Comparison of ENCODE assay signal across 15 cellular contexts in the genomic region with DNA sequence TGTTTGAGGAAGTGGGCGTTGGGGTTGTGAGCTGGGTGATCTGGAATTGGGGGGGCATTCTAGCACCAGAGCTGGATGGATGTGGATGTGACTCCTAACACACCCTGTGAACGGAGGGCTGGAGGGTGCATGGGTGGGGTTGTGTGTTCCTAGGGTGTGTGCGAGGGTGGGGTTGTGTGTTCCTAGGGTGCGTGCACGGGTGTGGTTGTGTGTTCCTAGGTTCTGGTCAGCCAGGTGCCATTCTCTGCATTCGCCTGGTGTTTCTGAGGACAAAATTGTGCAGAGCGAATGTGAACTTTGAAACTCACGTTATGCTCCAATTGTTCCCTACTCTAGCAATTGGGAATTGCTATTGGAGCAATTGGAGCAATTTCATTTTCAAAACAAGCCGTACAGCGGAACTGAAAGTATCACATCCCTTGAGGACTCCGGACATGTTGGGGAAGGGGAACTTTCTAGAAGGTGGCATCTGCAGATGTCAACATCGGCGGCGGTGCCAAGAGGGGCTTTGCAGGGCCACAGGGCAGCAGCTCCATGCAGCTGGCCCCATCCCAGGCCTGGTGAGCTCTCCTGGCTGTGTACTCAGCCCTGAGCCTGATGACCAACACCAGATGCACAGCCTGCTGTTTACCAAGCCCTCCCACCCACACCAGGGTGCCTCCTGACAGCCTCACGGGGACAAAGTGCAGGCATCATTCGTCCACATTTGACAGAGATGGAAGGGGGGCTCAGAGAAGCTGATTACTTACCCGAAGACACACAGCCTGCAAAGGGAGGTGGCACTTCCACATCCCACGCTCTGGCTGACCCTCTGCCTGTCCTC.
DNase-seq lines count a peak whose midpoint lies in the region; ATAC-seq and TF ChIP-seq lines count a peak whose summit lies in the region.
"Had no signal": no experiment of that assay in that cellular context is flagged by ENCODE, and none has a peak within 500 bp of the region (broad histone marks: within the 10 kb centered on the region; RNA-seq: fewer than 3 reads in every experiment).

No MANE protein-coding gene starts in this region.

- H3K36me3 Mint-ChIP-seq in naive thymus-derived CD4-positive, alpha-beta T cell = peaks cover 0 to 3% (median 0%) of the 10 kb centered on the region in 5 donors
- H3K36me3 Mint-ChIP-seq: immature natural killer cell had no signal

- peaks cover 0 to 18% (median 9%) of the 10 kb centered on the region in 5 donors for H3K27me3 Mint-ChIP-seq in naive thymus-derived CD4-positive, alpha-beta T cell

- H3K27ac Mint-ChIP-seq in naive thymus-derived CD4-positive, alpha-beta T cell = no peak overlapping the region
- H3K27ac Mint-ChIP-seq: activated T-helper 2 cell treated with anti-CD3 and anti-CD28 coated beads, Interferon-gamma antibody, Interleukin-2, Interleukin-4, amounts not matched to agents 10 μg/mL and 5 μg/mL and 100 μg/mL, durations not matched to agents 14 hours and 24 hours and 36 hours; immature natural killer cell; stimulated activated naive B cell treated with anti-CD40 and anti-IgM and Interleukin-4, amounts not matched to agents 10 μg/mL and 1 μg/mL and 100 μg/mL, for 72 hours had no signal

- peaks cover 0 to 3% (median 0%) of the 10 kb centered on the region in 7 donors for H3K4me1 Mint-ChIP-seq in naive thymus-derived CD4-positive, alpha-beta T cell
- H3K4me1 Mint-ChIP-seq: immature natural killer cell had no signal

- ATAC-seq in naive thymus-derived CD4-positive, alpha-beta T cell = peak; percentile 32
- ATAC-seq in body of pancreas (no peak), HG03280 (IDR thresholded peaks at IDR 0.05; ENCODE audit: unreplicated experiment) (no peak)
- ATAC-seq: stimulated activated naive B cell treated with anti-CD40 and anti-IgM and Interleukin-4, amounts not matched to agents 10 μg/mL and 1 μg/mL and 100 μg/mL, for 72 hours had no signal

- H3K27me3 ChIP-seq in BLaER1 treated with 17β-estradiol and CSF1 and Interleukin-3, amounts not matched to agents 10 nM and 100 nM = no peaks in the 10 kb centered on the region
- H3K27me3 ChIP-seq in naive thymus-derived CD4-positive, alpha-beta T cell (ENCODE audit: control insufficient read depth in 2 of 2, insufficient read depth in 2 of 2, low read length in 2 of 2) = no peaks in the 10 kb centered on the region
- no peaks in the 10 kb centered on the region for H3K27me3 ChIP-seq in body of pancreas
- H3K27me3 ChIP-seq: uterus had no signal

- peaks cover 23 to 28% (median 26%) of the 10 kb centered on the region in 11 experiments for H3K9me3 ChIP-seq in BLaER1 treated with 17β-estradiol and CSF1 and Interleukin-3, amounts not matched to agents 10 nM and 100 nM (replicated peaks in 1 of 11)
- H3K9me3 ChIP-seq in naive thymus-derived CD4-positive, alpha-beta T cell (ENCODE audit: control insufficient read depth in 2 of 3, low read length in 3 of 3) = no peaks in the 10 kb centered on the region
- no peaks in the 10 kb centered on the region for H3K9me3 ChIP-seq in body of pancreas
- H3K9me3 ChIP-seq: uterus had no signal

- no peak overlapping the region for H3K4me3 Mint-ChIP-seq in naive thymus-derived CD4-positive, alpha-beta T cell
- H3K4me3 Mint-ChIP-seq: stimulated activated naive B cell treated with anti-CD40 and anti-IgM and Interleukin-4, amounts not matched to agents 10 μg/mL and 1 μg/mL and 100 μg/mL, for 72 hours had no signal

- peak; percentile 53 for DNase-seq in NCI-H146 (lab: John Stamatoyannopoulos, UW)
- no peak for DNase-seq in coronary artery (ENCODE audit: low spot score)
- DNase-seq in naive thymus-derived CD4-positive, alpha-beta T cell = no peak
- no peak for DNase-seq in body of pancreas
- DNase-seq in A172 (ENCODE audit: low spot score) = no peak
- DNase-seq in GM20000 (ENCODE audit: low spot score) = no peak
- DNase-seq: amniotic stem cell; Calu3; immature natural killer cell; posterior cingulate gyrus; stimulated activated naive B cell treated with anti-CD40 and anti-IgM and Interleukin-4, amounts not matched to agents 10 μg/mL and 1 μg/mL and 100 μg/mL, for 72 hours; uterus had no signal

- H3K9ac ChIP-seq in BLaER1 treated with 17β-estradiol and CSF1 and Interleukin-3, amounts not matched to agents 10 nM and 100 nM = no peak overlapping the region; a peak in 1 of 22 replicates

- H3K27ac ChIP-seq in BLaER1 treated with 17β-estradiol and CSF1 and Interleukin-3, amounts not matched to agents 10 nM and 100 nM = peak overlapping the region in 8 of 11 experiments; percentile 10 to 57 (median 46); a peak in 14 of 22 replicates
- H3K27ac ChIP-seq in coronary artery (no peak overlapping the region), body of pancreas (no peak overlapping the region)
- no peak overlapping the region for H3K27ac ChIP-seq in naive thymus-derived CD4-positive, alpha-beta T cell (ENCODE audit: low read depth, low read length)
- H3K27ac ChIP-seq: uterus had no signal

- H3K9me3 Mint-ChIP-seq in naive thymus-derived CD4-positive, alpha-beta T cell = peaks cover 3 to 23% (median 8%) of the 10 kb centered on the region in 11 donors
- H3K9me3 Mint-ChIP-seq: activated T-helper 2 cell treated with anti-CD3 and anti-CD28 coated beads, Interferon-gamma antibody, Interleukin-2, Interleukin-4, amounts not matched to agents 10 μg/mL and 5 μg/mL and 100 μg/mL, durations not matched to agents 14 hours and 24 hours and 36 hours had no signal

- H3K36me3 ChIP-seq in BLaER1 treated with 17β-estradiol and CSF1 and Interleukin-3, amounts not matched to agents 10 nM and 100 nM = no peaks in the 10 kb centered on the region; a peak in 1 of 22 replicates
- H3K36me3 ChIP-seq in naive thymus-derived CD4-positive, alpha-beta T cell (ENCODE audit: control insufficient read depth in 2 of 3, insufficient read depth in 3 of 3, low read length in 3 of 3) = no peaks in the 10 kb centered on the region
- no peaks in the 10 kb centered on the region for H3K36me3 ChIP-seq in body of pancreas (replicated peaks in 1 of 2; ENCODE audit: insufficient read depth in 1 of 2, low read depth in 2 of 2)
- H3K36me3 ChIP-seq: uterus had no signal

- peaks cover 27 to 62% (median 55%) of the 10 kb centered on the region in 10 experiments for H3K4me1 ChIP-seq in BLaER1 treated with 17β-estradiol and CSF1 and Interleukin-3, amounts not matched to agents 10 nM and 100 nM
- H3K4me1 ChIP-seq in naive thymus-derived CD4-positive, alpha-beta T cell (ENCODE audit: control insufficient read depth in 2 of 2, insufficient read depth in 2 of 2, low read length in 2 of 2) = no peaks in the 10 kb centered on the region
- no peaks in the 10 kb centered on the region for H3K4me1 ChIP-seq in body of pancreas
- H3K4me1 ChIP-seq: uterus had no signal

- no peak for TF ChIP-seq POLR2A in body of pancreas (IDR thresholded peaks at IDR 0.05)

- intact Hi-C loops in naive thymus-derived CD4-positive, alpha-beta T cell (cut with micrococcal nuclease) = loop anchor here in 1 of 2 donors (5.0 kb wide), 1 partner anchor 1935 kb away; no protein-coding TSS in a partner anchor
- intact Hi-C loops in body of pancreas (cut with DNase I) = no loop called here

- TF ChIP-seq CTCF in coronary artery (IDR thresholded peaks at IDR 0.05) (no peak), body of pancreas (IDR thresholded peaks at IDR 0.05) (no peak), GM20000 (IDR thresholded peaks at IDR 0.05; ENCODE audit: extremely low read depth, missing control alignments) (no peak)

- H4K20me1 ChIP-seq in BLaER1 treated with 17β-estradiol and CSF1 and Interleukin-3, amounts not matched to agents 10 nM and 100 nM = no peaks in the 10 kb centered on the region

- CTCF ChIA-PET in naive thymus-derived CD4-positive, alpha-beta T cell (lab: Charles Lee) = no interaction called here

- H3K4me2 ChIP-seq in BLaER1 treated with 17β-estradiol and CSF1 and Interleukin-3, amounts not matched to agents 10 nM and 100 nM = peak overlapping the region; percentile 67 to 85 (median 77)

- 59 to 64% methylated on average over 12 to 18 of the region's 18 CpGs for WGBS in body of pancreas, 2 donors

- H3K4me3 ChIP-seq in BLaER1 treated with 17β-estradiol and CSF1 and Interleukin-3, amounts not matched to agents 10 nM and 100 nM = peak overlapping the region in 3 of 10 experiments; percentile 1 to 20 (median 19); a peak in 2 of 20 replicates
- peak overlapping the region; percentile 26 for H3K4me3 ChIP-seq in coronary artery
- H3K4me3 ChIP-seq in naive thymus-derived CD4-positive, alpha-beta T cell (ENCODE audit: low read length) = no peak overlapping the region
- no peak overlapping the region for H3K4me3 ChIP-seq in body of pancreas
- H3K4me3 ChIP-seq: uterus had no signal

- POLR2A ChIA-PET in naive thymus-derived CD4-positive, alpha-beta T cell (lab: Charles Lee) = no interaction called here

Comparison
In these comparisons a context has a peak if more than half of its experiments do, and no peak if none do; other contexts are left out.
1. H3K27ac ChIP-seq: peak in BLaER1 treated with 17β-estradiol and CSF1 and Interleukin-3, amounts not matched to agents 10 nM and 100 nM (8 of 11); none in coronary artery (0 of 2), naive thymus-derived CD4-positive, alpha-beta T cell (single experiment) and body of pancreas (0 of 4).